8 cellular contexts compared by ENCODE assay signal in the genomic region with DNA sequence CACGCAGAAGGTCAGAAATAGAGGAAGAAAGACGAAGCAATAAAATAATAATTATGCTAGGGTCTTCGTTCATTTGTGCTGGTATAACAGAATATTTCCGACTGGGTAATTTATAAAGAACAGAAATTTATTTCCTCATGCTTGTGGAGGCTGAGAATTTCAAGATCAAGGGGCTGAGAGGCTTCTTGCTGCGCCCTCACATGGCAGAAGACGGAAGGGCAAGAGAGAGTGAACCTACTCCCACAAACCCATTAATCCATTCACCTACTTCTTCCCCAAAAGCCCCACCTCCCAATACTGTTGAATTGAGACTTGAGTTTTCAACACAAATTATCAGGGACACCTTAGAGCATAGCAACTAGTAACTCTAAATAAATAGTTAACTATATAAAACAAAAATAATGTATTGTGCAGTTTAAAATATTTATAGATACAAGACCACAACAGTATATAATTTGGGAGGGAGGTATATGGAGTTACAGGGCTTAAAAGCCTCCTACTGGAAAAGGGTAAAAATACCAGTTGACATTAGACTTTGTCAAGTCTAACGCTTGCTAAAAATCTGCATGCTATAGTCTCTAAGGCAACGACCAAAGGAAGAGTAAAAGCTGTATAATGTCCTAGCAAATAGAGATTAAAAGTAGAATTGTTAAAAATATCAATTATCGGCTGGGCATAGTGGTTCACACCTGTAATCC. TPM values are rescaled to one million over a fixed set of nuclear protein-coding genes. Genes with fewer than 3 reads are reported as not detected.
DNase-seq lines count a peak whose midpoint lies in the region; ATAC-seq and TF ChIP-seq lines count a peak whose summit lies in the region.

No MANE protein-coding gene starts in this region.

- ATAC-seq in GM19035 (IDR thresholded peaks at IDR 0.05; ENCODE audit: unreplicated experiment), result no peak
- no peak for ATAC-seq in heart left ventricle

- peak; percentile 60 for DNase-seq in SIG-M5 treated with dmso at 0.1 percent for 504 hours (lab: John Stamatoyannopoulos, UW; ENCODE audit: unreplicated experiment)
- DNase-seq in SIG-M5 (lab: John Stamatoyannopoulos, UW), result no peak
- DNase-seq in LNCaP clone FGC (ENCODE audit: low read depth), result no peak
- peak; percentile 54 to 61 for DNase-seq in activated CD4-positive, alpha-beta T cell treated with anti-CD3 and anti-CD28 coated beads, Interleukin-2, amount 50 U/mL, for 48 hours
- peak; percentile 59 for DNase-seq in fibroblast of villous mesenchyme (ENCODE audit: low read depth)
- peak; percentile 33 for DNase-seq in stimulated activated CD4-positive, alpha-beta T cell treated with anti-CD3 and anti-CD28 coated beads, Interleukin-12 subunit alpha, Interleukin-12 subunit beta, amount 100 ng/mL, for 4 hours
- no peak for DNase-seq in heart left ventricle

- H3K27ac ChIP-seq in heart left ventricle, result no peak overlapping the region

- H3K9me3 ChIP-seq in heart left ventricle, result no peaks in the 10 kb centered on the region

- intact Hi-C loops in heart left ventricle (cut with DNase I), result no loop called here

- H3K4me3 ChIP-seq in LNCaP clone FGC (ENCODE audit: low read depth, low read length), result no peak overlapping the region
- H3K4me3 ChIP-seq in fibroblast of villous mesenchyme (ENCODE audit: low read depth, low read length), result no peak overlapping the region
- H3K4me3 ChIP-seq in heart left ventricle, result no peak overlapping the region

- no peaks in the 10 kb centered on the region for H3K4me1 ChIP-seq in heart left ventricle

- TF ChIP-seq CTCF in LNCaP clone FGC (IDR thresholded peaks at IDR 0.05; ENCODE audit: control insufficient read depth, extremely low read depth, insufficient read depth) (peak; percentile 65), fibroblast of villous mesenchyme (IDR thresholded peaks at IDR 0.05; ENCODE audit: insufficient read depth, low read depth, low read length) (peak; percentile 60), heart left ventricle (IDR thresholded peaks at IDR 0.05) (peak in 6 of 12 donors; percentile 20 to 47 (median 36))

- 51 to 56% (median 52%) methylated on average over 9 of the region's 9 CpGs for WGBS in heart left ventricle, 4 donors

- H3K36me3 ChIP-seq in heart left ventricle, result no peaks in the 10 kb centered on the region

- H3K27me3 ChIP-seq in heart left ventricle, result no peaks in the 10 kb centered on the region

- no peak for TF ChIP-seq POLR2A in heart left ventricle (IDR thresholded peaks at IDR 0.05)

RNA-seq across cellular contexts. Expression of a gene that starts 40.3 kb away (rescaled TPM):
- 20.9 and 28.5 TPM in 2 replicates for total RNA-seq in fibroblast of villous mesenchyme
- total RNA-seq in heart left ventricle, result 10 to 100 TPM; 13.1 to 21.8 (median 16.5) TPM
- polyA plus RNA-seq in heart left ventricle, result 10 to 100 TPM in 1 of 2 donors, 1 to 10 TPM in 1; 4.0 to 17.2 TPM

Comparison
In these comparisons a context has a peak if more than half of its experiments do, and no peak if none do; other contexts are left out.
1. DNase-seq: peak in SIG-M5 treated with dmso at 0.1 percent for 504 hours (single experiment), activated CD4-positive, alpha-beta T cell treated with anti-CD3 and anti-CD28 coated beads, Interleukin-2, amount 50 U/mL, for 48 hours (2 of 2), fibroblast of villous mesenchyme (single experiment) and stimulated activated CD4-positive, alpha-beta T cell treated with anti-CD3 and anti-CD28 coated beads, Interleukin-12 subunit alpha, Interleukin-12 subunit beta, amount 100 ng/mL, for 4 hours (single experiment); none in SIG-M5 (single experiment), LNCaP clone FGC (single experiment) and heart left ventricle (0 of 5).